34 cellular contexts compared by ENCODE assay signal in the genomic region with DNA sequence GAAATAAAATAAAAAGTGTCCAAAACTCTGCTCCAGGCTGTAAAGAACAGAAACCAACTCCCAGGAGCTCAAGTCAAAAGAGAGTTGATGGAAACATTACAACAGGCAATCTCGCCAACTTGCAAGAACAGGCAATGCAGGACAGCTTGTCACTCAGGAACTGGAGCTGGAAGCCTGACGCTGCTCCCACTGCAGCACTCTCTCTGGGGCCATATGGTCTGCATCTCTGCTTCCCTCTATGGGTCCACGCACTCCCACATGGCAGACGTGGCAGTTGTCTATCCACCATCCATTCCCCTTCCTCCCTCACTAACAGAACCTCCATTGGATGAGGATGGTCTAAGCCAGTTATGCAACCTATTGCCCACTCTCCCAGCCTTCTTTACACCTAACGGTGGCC. TPM values are rescaled to one million over a fixed set of nuclear protein-coding genes. Genes with fewer than 3 reads are reported as not detected.
"Had no signal": no experiment of that assay in that cellular context is flagged by ENCODE, and none has a peak within 500 bp of the region (broad histone marks: within the 10 kb centered on the region; RNA-seq: fewer than 3 reads in every experiment).

No MANE protein-coding gene starts in this region.

- H3K27me3 Mint-ChIP-seq: activated CD4-positive, alpha-beta memory T cell treated with anti-CD3 and anti-CD28 coated beads for 36 hours; activated CD4-positive, alpha-beta T cell treated with anti-CD3 and anti-CD28 coated beads for 36 hours; activated naive CD8-positive, alpha-beta T cell had no signal

- H3K4me1 Mint-ChIP-seq: activated CD4-positive, alpha-beta T cell treated with anti-CD3 and anti-CD28 coated beads for 36 hours; activated CD8-positive, alpha-beta memory T cell treated with anti-CD3 and anti-CD28 coated beads, Interleukin-2, amount 10 ng/mL, durations not matched to agents 7 days and 5 days; activated naive CD4-positive, alpha-beta T cell treated with anti-CD3 and anti-CD28 coated beads, Interleukin-2, amount 10 ng/mL, durations not matched to agents 7 days and 5 days; central memory CD8-positive, alpha-beta T cell had no signal

- H3K4me1 ChIP-seq: esophagus muscularis mucosa, foreskin keratinocyte, gastroesophageal sphincter had no signal

- H3K27me3 ChIP-seq: brain microvascular endothelial cell, esophagus muscularis mucosa, gastroesophageal sphincter had no signal

- H3K4me3 ChIP-seq: esophagus muscularis mucosa, gastroesophageal sphincter had no signal

- H3K36me3 Mint-ChIP-seq: activated CD4-positive, alpha-beta memory T cell treated with anti-CD3 and anti-CD28 coated beads for 36 hours; activated CD8-positive, alpha-beta memory T cell treated with anti-CD3 and anti-CD28 coated beads, Interleukin-2, amount 10 ng/mL, durations not matched to agents 7 days and 5 days; activated naive CD4-positive, alpha-beta T cell treated with anti-CD3 and anti-CD28 coated beads, Interleukin-2, amount 10 ng/mL, durations not matched to agents 7 days and 5 days; activated naive CD8-positive, alpha-beta T cell had no signal

- H3K9me3 Mint-ChIP-seq: activated CD4-positive, alpha-beta memory T cell treated with anti-CD3 and anti-CD28 coated beads for 36 hours; activated CD4-positive, alpha-beta T cell treated with anti-CD3 and anti-CD28 coated beads, Interleukin-2, amount 10 ng/mL, durations not matched to agents 24 days and 14 days; activated naive CD4-positive, alpha-beta T cell treated with anti-CD3 and anti-CD28 coated beads, Interleukin-2, amount 10 ng/mL, durations not matched to agents 7 days and 5 days; activated T-helper 1 cell treated with anti-CD3 and anti-CD28 coated beads, Interleukin-12 subunit alpha, Interleukin-12 subunit beta, Interleukin-2, Interleukin-4 antibody, amounts not matched to agents 30 ng/mL and 10 ng/mL and 1 ng/mL, durations not matched to agents 14 hours and 24 hours and 36 hours; activated T-helper 2 cell treated with anti-CD3 and anti-CD28 coated beads, Interferon-gamma antibody, Interleukin-2, Interleukin-4, amounts not matched to agents 10 μg/mL and 5 μg/mL and 100 μg/mL, durations not matched to agents 14 hours and 24 hours and 36 hours; central memory CD8-positive, alpha-beta T cell; effector memory CD8-positive, alpha-beta T cell had no signal

- DNase-seq: activated CD4-positive, alpha-beta memory T cell treated with anti-CD3 and anti-CD28 coated beads for 36 hours; activated CD4-positive, alpha-beta T cell treated with anti-CD3 and anti-CD28 coated beads for 36 hours; activated CD4-positive, alpha-beta T cell treated with anti-CD3 and anti-CD28 coated beads, Interleukin-2, amount 10 ng/mL, durations not matched to agents 24 days and 14 days; activated CD4-positive, CD25-positive, alpha-beta regulatory T cell; activated CD4-positive, CD25-positive, alpha-beta regulatory T cell treated with anti-CD3 and anti-CD28 coated beads, Interleukin-2, amount 50 U/mL, for 72 hours; activated CD8-positive, alpha-beta memory T cell treated with anti-CD3 and anti-CD28 coated beads, Interleukin-2, amount 10 ng/mL, durations not matched to agents 7 days and 5 days; activated CD8-positive, alpha-beta memory T cell treated with anti-CD3 and anti-CD28 coated beads, Interleukin-2, amount 50 U/mL, for 4 hours; activated CD8-positive, alpha-beta T cell treated with anti-CD3 and anti-CD28 coated beads, Interleukin-2, amount 10 ng/mL, durations not matched to agents 7 days and 5 days; activated effector memory CD4-positive, alpha-beta T cell treated with anti-CD3 and anti-CD28 coated beads, Interleukin-2, amount 50 U/mL, for 16 hours; activated naive CD4-positive, alpha-beta T cell treated with anti-CD3 and anti-CD28 coated beads, Interleukin-2, amount 10 ng/mL, durations not matched to agents 7 days and 5 days; activated T-cell treated with anti-CD3 and anti-CD28 coated beads, Interleukin-2, amount 50 U/mL, for 1 hour; activated T-cell treated with anti-CD3 and anti-CD28 coated beads, Interleukin-2, amount 50 U/mL, for 48 hours; amniotic stem cell; brain microvascular endothelial cell; cortex of kidney; dermis blood vessel endothelial cell; effector CD4-positive, alpha-beta T cell; effector memory CD8-positive, alpha-beta T cell; erythroblast; foreskin keratinocyte; head of caudate nucleus; hippocampal formation; T-helper 2 cell had no signal

- H3K4me3 Mint-ChIP-seq: activated CD4-positive, alpha-beta memory T cell treated with anti-CD3 and anti-CD28 coated beads for 36 hours; activated CD4-positive, alpha-beta T cell treated with anti-CD3 and anti-CD28 coated beads for 36 hours; activated CD4-positive, alpha-beta T cell treated with anti-CD3 and anti-CD28 coated beads, Interleukin-2, amount 10 ng/mL, durations not matched to agents 24 days and 14 days; activated CD8-positive, alpha-beta memory T cell treated with anti-CD3 and anti-CD28 coated beads, Interleukin-2, amount 10 ng/mL, durations not matched to agents 7 days and 5 days; activated CD8-positive, alpha-beta T cell treated with anti-CD3 and anti-CD28 coated beads, Interleukin-2, amount 10 ng/mL, durations not matched to agents 7 days and 5 days; activated naive CD4-positive, alpha-beta T cell treated with anti-CD3 and anti-CD28 coated beads, Interleukin-2, amount 10 ng/mL, durations not matched to agents 7 days and 5 days; activated naive CD8-positive, alpha-beta T cell; activated T-helper 1 cell treated with anti-CD3 and anti-CD28 coated beads, Interleukin-12 subunit alpha, Interleukin-12 subunit beta, Interleukin-2, Interleukin-4 antibody, amounts not matched to agents 30 ng/mL and 10 ng/mL and 1 ng/mL, durations not matched to agents 14 hours and 24 hours and 36 hours; central memory CD8-positive, alpha-beta T cell; effector memory CD8-positive, alpha-beta T cell had no signal

- H3K36me3 ChIP-seq: brain microvascular endothelial cell, esophagus muscularis mucosa, gastroesophageal sphincter had no signal

- H3K27ac Mint-ChIP-seq: activated CD4-positive, alpha-beta memory T cell treated with anti-CD3 and anti-CD28 coated beads for 36 hours; activated CD4-positive, alpha-beta T cell treated with anti-CD3 and anti-CD28 coated beads for 36 hours; activated CD4-positive, alpha-beta T cell treated with anti-CD3 and anti-CD28 coated beads, Interleukin-2, amount 10 ng/mL, durations not matched to agents 24 days and 14 days; activated CD8-positive, alpha-beta memory T cell treated with anti-CD3 and anti-CD28 coated beads, Interleukin-2, amount 10 ng/mL, durations not matched to agents 7 days and 5 days; activated CD8-positive, alpha-beta T cell treated with anti-CD3 and anti-CD28 coated beads, Interleukin-2, amount 10 ng/mL, durations not matched to agents 7 days and 5 days; activated naive CD4-positive, alpha-beta T cell treated with anti-CD3 and anti-CD28 coated beads, Interleukin-2, amount 10 ng/mL, durations not matched to agents 7 days and 5 days; activated naive CD8-positive, alpha-beta T cell; activated T-helper 1 cell treated with anti-CD3 and anti-CD28 coated beads, Interleukin-12 subunit alpha, Interleukin-12 subunit beta, Interleukin-2, Interleukin-4 antibody, amounts not matched to agents 30 ng/mL and 10 ng/mL and 1 ng/mL, durations not matched to agents 14 hours and 24 hours and 36 hours; activated T-helper 2 cell treated with anti-CD3 and anti-CD28 coated beads, Interferon-gamma antibody, Interleukin-2, Interleukin-4, amounts not matched to agents 10 μg/mL and 5 μg/mL and 100 μg/mL, durations not matched to agents 14 hours and 24 hours and 36 hours; effector memory CD8-positive, alpha-beta T cell had no signal

- H3K9me3 ChIP-seq: esophagus muscularis mucosa, gastroesophageal sphincter had no signal

- H3K27ac ChIP-seq: brain microvascular endothelial cell, esophagus muscularis mucosa, foreskin keratinocyte, gastroesophageal sphincter had no signal

- ATAC-seq: activated CD4-positive, alpha-beta T cell treated with anti-CD3 and anti-CD28 coated beads for 36 hours; activated CD8-positive, alpha-beta memory T cell treated with anti-CD3 and anti-CD28 coated beads, Interleukin-2, amount 10 ng/mL, durations not matched to agents 7 days and 5 days; activated CD8-positive, alpha-beta T cell treated with anti-CD3 and anti-CD28 coated beads, Interleukin-2, amount 10 ng/mL, durations not matched to agents 7 days and 5 days; effector memory CD8-positive, alpha-beta T cell; foreskin keratinocyte; gastroesophageal sphincter had no signal

RNA-seq across cellular contexts. Expression of a gene that starts 27.0 kb away (rescaled TPM):
- total RNA-seq: activated CD4-positive, alpha-beta memory T cell treated with anti-CD3 and anti-CD28 coated beads for 36 hours; activated CD4-positive, alpha-beta T cell treated with anti-CD3 and anti-CD28 coated beads for 36 hours; activated CD4-positive, alpha-beta T cell treated with anti-CD3 and anti-CD28 coated beads, Interleukin-2, amount 10 ng/mL, durations not matched to agents 24 days and 14 days; activated CD8-positive, alpha-beta memory T cell treated with anti-CD3 and anti-CD28 coated beads for 36 hours; activated T-helper 1 cell treated with anti-CD3 and anti-CD28 coated beads, Interleukin-12 subunit alpha, Interleukin-12 subunit beta, Interleukin-2, Interleukin-4 antibody, amounts not matched to agents 30 ng/mL and 10 ng/mL and 1 ng/mL, durations not matched to agents 14 hours and 24 hours and 36 hours; activated T-helper 2 cell treated with anti-CD3 and anti-CD28 coated beads, Interferon-gamma antibody, Interleukin-2, Interleukin-4, amounts not matched to agents 10 μg/mL and 5 μg/mL and 100 μg/mL, durations not matched to agents 14 hours and 24 hours and 36 hours; astrocyte; bronchial epithelial cell; chondrocyte; dermis blood vessel endothelial cell; glomerular endothelial cell had no signal
